ENCODE assay signal across 1 cellular context in genomic region chr16:29271721-29272675, GRCh38.
A peak's percentile ranks its signal among the peaks of the same experiment; 100 is the strongest.
TF ChIP-seq lines count a peak whose summit lies in the region.

No MANE protein-coding gene starts in this region.

TF ChIP-seq in HepG2, 621 proteins besides CTCF, POLR2A, EP300 and RAD21 (continued from another document):
- 0 out of 2 replicates have a peak, but pooled peaks have one; percentile 28 for TF ChIP-seq TFE3 (CRISPR knock-in tag; IDR thresholded peaks at IDR 0.05)
- peak; percentile 66 for TF ChIP-seq ZNF687 (CRISPR knock-in tag; IDR thresholded peaks at IDR 0.05)
